In genomic region chr6:52059821-52060220, GRCh38 we compare ENCODE assay signal across 25 cellular contexts. TPM values are rescaled to one million over a fixed set of nuclear protein-coding genes. Genes with fewer than 3 reads are reported as not detected.
DNase-seq lines count a peak whose midpoint lies in the region; ATAC-seq, FAIRE-seq and TF ChIP-seq lines count a peak whose summit lies in the region.
"Had no signal": no experiment of that assay in that cellular context is flagged by ENCODE, and none has a peak within 500 bp of the region (broad histone marks: within the 10 kb centered on the region; RNA-seq: fewer than 3 reads in every experiment).

No MANE protein-coding gene starts in this region.

- peaks cover 0 to 5% of the 10 kb centered on the region in 2 experiments for H3K27me3 ChIP-seq in mesenchymal stem cell (ENCODE audit: control insufficient read depth in 1 of 2, insufficient read depth in 1 of 2, low read length in 2 of 2)

- 50% methylated on average over 1 of the region's 1 CpG for WGBS in mesenchymal stem cell

- H3K4me3 ChIP-seq in kidney (ENCODE audit: low read length in 2 of 2) (no peak overlapping the region), mesenchymal stem cell (ENCODE audit: insufficient read depth in 1 of 2, low read depth in 1 of 2, low read length in 2 of 2) (no peak overlapping the region)
- H3K4me3 ChIP-seq: GM12878, GM23248, SJSA1 had no signal

- H4K8ac ChIP-seq in mesenchymal stem cell (ENCODE audit: low read length) = no peak overlapping the region

- no peak overlapping the region for H2BK12ac ChIP-seq in mesenchymal stem cell (ENCODE audit: low read length in 2 of 2)

- no peak overlapping the region for H3K23ac ChIP-seq in mesenchymal stem cell (ENCODE audit: low read length in 2 of 2)

- H3K4me1 ChIP-seq in kidney (ENCODE audit: control insufficient read depth in 1 of 2, insufficient read depth in 1 of 2, low read depth in 1 of 2, low read length in 2 of 2) = peaks cover 18 to 35% of the 10 kb centered on the region in 2 donors
- H3K4me1 ChIP-seq in mesenchymal stem cell (ENCODE audit: control insufficient read depth, insufficient read depth, low read depth, low read length) = peaks cover 8% of the 10 kb centered on the region
- H3K4me1 ChIP-seq: SJSA1 had no signal

- H3K9me3 ChIP-seq in kidney (ENCODE audit: control insufficient read depth in 1 of 2, low read length in 2 of 2) (no peaks in the 10 kb centered on the region), mesenchymal stem cell (ENCODE audit: control insufficient read depth, low read length) (no peaks in the 10 kb centered on the region)
- H3K9me3 ChIP-seq: Caco-2, SJSA1 had no signal

- H2BK5ac ChIP-seq in mesenchymal stem cell (ENCODE audit: low read depth, low read length, poor library complexity, severe bottlenecking) = no peak overlapping the region

- H2BK120ac ChIP-seq in mesenchymal stem cell (ENCODE audit: low read depth, low read length) = no peak overlapping the region

- ATAC-seq in left ventricle myocardium superior (no peak), HG03342 (IDR thresholded peaks at IDR 0.05; ENCODE audit: unreplicated experiment) (no peak), HG02678 (IDR thresholded peaks at IDR 0.05; ENCODE audit: unreplicated experiment) (no peak)
- ATAC-seq: GM12878, Right ventricle myocardium inferior had no signal

- TF ChIP-seq CTCF in kidney (IDR thresholded peaks at IDR 0.05; ENCODE audit: borderline replicate concordance, extremely low read depth, insufficient read depth) = no peak

- H3K27ac ChIP-seq in kidney (ENCODE audit: low read depth in 2 of 2, low read length in 2 of 2) = peak overlapping the region; percentile 72 to 76
- peak overlapping the region; percentile 76 for H3K27ac ChIP-seq in mesenchymal stem cell (ENCODE audit: low read length, poor library complexity, severe bottlenecking)
- H3K27ac ChIP-seq: GM23248, SJSA1 had no signal

- peak; percentile 16 for DNase-seq in NCI-H69 (lab: John Stamatoyannopoulos, UW)
- DNase-seq in kidney = no peak
- no peak for DNase-seq in mesenchymal stem cell
- DNase-seq in left ventricle myocardium superior = no peak
- DNase-seq in ureter (ENCODE audit: low spot score) = no peak
- DNase-seq: Caco-2; CD4-positive, alpha-beta memory T cell; DND-41; GM23248; H9; HFFc6; KG1; NCI-H1092 treated with DMSO at 0.1 percent for 48 hours; NCI-H146; NCI-H2029; NCI-H345; NCI-H524 had no signal

- no peak overlapping the region for H4K91ac ChIP-seq in mesenchymal stem cell (ENCODE audit: low read length)

- no peak overlapping the region for H3K4me2 ChIP-seq in mesenchymal stem cell (ENCODE audit: low read length, poor library complexity, severe bottlenecking)

- H3K36me3 ChIP-seq in kidney (ENCODE audit: control insufficient read depth in 1 of 2, insufficient read depth in 2 of 2, low read length in 2 of 2) = peaks cover 18 to 58% of the 10 kb centered on the region in 2 donors
- H3K36me3 ChIP-seq in mesenchymal stem cell (ENCODE audit: control insufficient read depth in 1 of 2, insufficient read depth in 2 of 2, low read depth in 1 of 2, low read length in 2 of 2) = peaks cover 0 to 13% of the 10 kb centered on the region in 2 experiments
- H3K36me3 ChIP-seq: SJSA1 had no signal

- no peak overlapping the region for H3K14ac ChIP-seq in mesenchymal stem cell (ENCODE audit: low read length in 2 of 2)

- no peak overlapping the region for H2AK5ac ChIP-seq in mesenchymal stem cell (ENCODE audit: low read length, severe bottlenecking)

- intact Hi-C loops in kidney (cut with DNase I) (no loop called here), left ventricle myocardium superior (cut with micrococcal nuclease) (no loop called here)

- no peak overlapping the region for H3K4ac ChIP-seq in mesenchymal stem cell (ENCODE audit: low read depth in 1 of 2, low read length in 2 of 2)

- FAIRE-seq in kidney (lab: Jason Lieb, UNC) = peak; percentile 95
- FAIRE-seq: GM12878, HTR-8/SVneo had no signal

- H2BK15ac ChIP-seq in mesenchymal stem cell (ENCODE audit: low read depth, poor library complexity, severe bottlenecking) = no peak overlapping the region

- no peak overlapping the region for H2AFZ ChIP-seq in mesenchymal stem cell (ENCODE audit: low read depth, low read length)
- H2AFZ ChIP-seq: GM23248 had no signal

- no peak overlapping the region for H3K18ac ChIP-seq in mesenchymal stem cell (ENCODE audit: low read depth in 1 of 2, low read length in 2 of 2)

- no peaks in the 10 kb centered on the region for H3K79me1 ChIP-seq in mesenchymal stem cell (replicated peaks; ENCODE audit: low read length, poor library complexity, severe bottlenecking)

- H3K9ac ChIP-seq in kidney (ENCODE audit: low read length in 2 of 2) (no peak overlapping the region), mesenchymal stem cell (ENCODE audit: low read length) (no peak overlapping the region)
- H3K9ac ChIP-seq: GM23248 had no signal

RNA-seq across cellular contexts. Expression of gene PKHD1, which starts 27.6 kb away (rescaled TPM):
- total RNA-seq in kidney = 77.5 TPM
- 6.0 TPM for polyA plus RNA-seq in kidney (ENCODE audit: insufficient read depth, low read depth, low replicate concordance)
- polyA plus RNA-seq in mesenchymal stem cell (2013, experiment 1 of 2) = not detected
- polyA plus RNA-seq in mesenchymal stem cell (2013, experiment 2 of 2) = not detected
- total RNA-seq in left ventricle myocardium superior = not detected
- total RNA-seq in ureter = 13.3 TPM
- total RNA-seq: CD4-positive, alpha-beta memory T cell; GM23248; HFFc6; OCI-LY7; Right ventricle myocardium inferior had no signal
- polyA plus RNA-seq: BJ; CD4-positive, alpha-beta memory T cell; GM23248 had no signal

Comparison
In these comparisons a context has a peak if more than half of its experiments do, and no peak if none do; other contexts are left out.
1. RNA of gene PKHD1, which starts 27.6 kb away (total RNA-seq): 77.5 TPM in kidney (single experiment) and 13.3 TPM in ureter (single experiment); not detected in left ventricle myocardium superior (single experiment); every median in the first group is over 10 times any median in the second.